8 cellular contexts compared by ENCODE assay signal in genomic region chr10:22620140-22620857, GRCh38.
A peak's percentile ranks its signal among the peaks of the same experiment; 100 is the strongest.
DNase-seq lines count a peak whose midpoint lies in the region; ATAC-seq lines count a peak whose summit lies in the region.

No MANE protein-coding gene starts in this region.

- intact Hi-C loops in Right ventricle myocardium inferior (cut with DNase I), result loop anchor here (5.0 to 10.0 kb wide), 2 partner anchors 37 to 235 kb away; no protein-coding TSS in a partner anchor
- intact Hi-C loops in cardiac septum (cut with DNase I), result loop anchor here (5.0 kb wide), 1 partner anchor 37 kb away; no protein-coding TSS in a partner anchor

- ATAC-seq in Right ventricle myocardium inferior, result peak; percentile 73

- H3K4me3 ChIP-seq in subcutaneous abdominal adipose tissue (ENCODE audit: low read depth in 1 of 5, low read length in 5 of 5), result no peak overlapping the region

- H3K9me3 ChIP-seq in subcutaneous abdominal adipose tissue (ENCODE audit: control insufficient read depth in 5 of 5, low read length in 5 of 5), result no peaks in the 10 kb centered on the region

- no peaks in the 10 kb centered on the region for H3K36me3 ChIP-seq in subcutaneous abdominal adipose tissue (ENCODE audit: control insufficient read depth in 5 of 5, insufficient read depth in 5 of 5, low read length in 5 of 5)

- no peaks in the 10 kb centered on the region for H3K27me3 ChIP-seq in subcutaneous abdominal adipose tissue (ENCODE audit: control insufficient read depth in 5 of 5, insufficient read depth in 4 of 5, low read length in 5 of 5)

- H3K4me1 ChIP-seq in subcutaneous abdominal adipose tissue (ENCODE audit: control insufficient read depth in 5 of 5, insufficient read depth in 5 of 5, low read length in 5 of 5), result peaks cover 0 to 48% (median 43%) of the 10 kb centered on the region in 5 donors

- peak overlapping the region; percentile 34 for H3K27ac ChIP-seq in subcutaneous abdominal adipose tissue (ENCODE audit: low read depth, low read length)

- H3K9ac ChIP-seq in subcutaneous abdominal adipose tissue (ENCODE audit: low read length in 5 of 5), result no peak overlapping the region

- peak; percentile 86 for DNase-seq in Right ventricle myocardium inferior (ENCODE audit: missing footprints)
- DNase-seq in cardiac septum (ENCODE audit: low spot score), result no peak
- peak in 45 of 58 donors; percentile 18 to 94 (median 52) for DNase-seq in anterior cingulate cortex (lab: John Stamatoyannopoulos, UW)
- DNase-seq in hypothalamus (lab: John Stamatoyannopoulos, UW), result peak in 34 of 51 donors; percentile 11 to 86 (median 47)
- no peak for DNase-seq in T-helper 1 cell
- no peak for DNase-seq in NCI-H1048 (lab: John Stamatoyannopoulos, UW)
- no peak for DNase-seq in NK-92 (lab: John Stamatoyannopoulos, UW; ENCODE audit: unreplicated experiment)

Comparison
In these comparisons a context has a peak if more than half of its experiments do, and no peak if none do; other contexts are left out.
1. DNase-seq: peak in Right ventricle myocardium inferior (single experiment), anterior cingulate cortex (45 of 58) and hypothalamus (34 of 51); none in cardiac septum (single experiment), T-helper 1 cell (0 of 5), NCI-H1048 (single experiment) and NK-92 (single experiment).